ENCODE assay signal across 8 cellular contexts in the genomic region with DNA sequence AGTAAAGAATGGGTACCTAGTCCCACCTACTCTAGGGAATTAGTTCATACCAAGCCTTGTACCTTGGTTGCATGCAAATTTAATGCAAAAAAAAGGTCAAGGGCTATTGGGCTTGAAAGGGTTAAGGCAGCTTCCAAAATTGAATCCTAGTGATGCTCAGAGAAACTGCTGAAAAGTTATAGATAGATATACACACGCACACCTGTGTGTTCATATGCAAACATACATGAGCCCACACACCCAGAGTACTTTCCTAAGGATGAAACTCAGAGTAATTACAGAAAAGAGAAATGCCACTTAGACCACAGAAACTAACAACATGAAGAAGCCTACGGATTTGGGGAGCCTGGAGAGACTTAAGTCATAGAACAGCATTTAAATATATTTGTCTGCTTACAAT. TPM values are rescaled to one million over a fixed set of nuclear protein-coding genes. Genes with fewer than 3 reads are reported as not detected.
A peak's percentile ranks its signal among the peaks of the same experiment; 100 is the strongest.
DNase-seq lines count a peak whose midpoint lies in the region; ATAC-seq, FAIRE-seq and TF ChIP-seq lines count a peak whose summit lies in the region.

No MANE protein-coding gene starts in this region.

- DNase-seq in activated T-cell treated with anti-CD3 and anti-CD28 coated beads, Interleukin-2, amount 50 U/mL, for 24 hours = no peak
- no peak for DNase-seq in activated T-cell treated with anti-CD3 and anti-CD28 coated beads, Interleukin-2, amount 50 U/mL, for 48 hours
- DNase-seq in keratinocyte (ENCODE audit: low read depth, low spot score) (no peak), type B pancreatic cell (ENCODE audit: extremely low spot score, unreplicated experiment) (no peak), H7 (no peak), DMS153 treated with DMSO at 0.1 percent for 48 hours (lab: John Stamatoyannopoulos, UW; ENCODE audit: unreplicated experiment) (no peak)

- dilution Hi-C loops in keratinocyte (cut with MboI; ENCODE audit: extremely low pct_ligation_motif_present, low sequenced_read_pairs) = no loop called here

- H3K9me2 ChIP-seq in SU-DHL-6 (replicated peaks; ENCODE audit: insufficient read depth, low read length) = no peaks in the 10 kb centered on the region

- H2AFZ ChIP-seq in SU-DHL-6 (ENCODE audit: low read depth, low read length, severe bottlenecking) (peak overlapping the region; percentile 99), keratinocyte (ENCODE audit: control insufficient read depth, low read length) (no peak overlapping the region)

- no peaks in the 10 kb centered on the region for H3K9me3 ChIP-seq in SU-DHL-6 (ENCODE audit: insufficient read depth, low read length)
- H3K9me3 ChIP-seq in keratinocyte (ENCODE audit: control insufficient read depth, low read depth, low read length) = no peaks in the 10 kb centered on the region

- peaks cover 12% of the 10 kb centered on the region for H3K36me3 Mint-ChIP-seq in activated T-cell treated with anti-CD3 and anti-CD28 coated beads, Interleukin-2, amount 50 U/mL, for 24 hours (ENCODE audit: low read depth)
- peaks cover 6% of the 10 kb centered on the region for H3K36me3 Mint-ChIP-seq in type B pancreatic cell

- H3K4me3 Mint-ChIP-seq in activated T-cell treated with anti-CD3 and anti-CD28 coated beads, Interleukin-2, amount 50 U/mL, for 24 hours = peak overlapping the region; percentile 90
- peak overlapping the region; percentile 98 for H3K4me3 Mint-ChIP-seq in type B pancreatic cell

- H3K4me1 ChIP-seq in keratinocyte (ENCODE audit: control insufficient read depth, extremely low read depth, insufficient read depth, low read length) = peaks cover 15% of the 10 kb centered on the region

- H3F3A ChIP-seq in SU-DHL-6 (ENCODE audit: insufficient read depth) = peaks cover 10% of the 10 kb centered on the region

- no peaks in the 10 kb centered on the region for H4K20me1 ChIP-seq in SU-DHL-6 (ENCODE audit: low read depth, low read length)
- no peaks in the 10 kb centered on the region for H4K20me1 ChIP-seq in keratinocyte (ENCODE audit: control insufficient read depth, extremely low read depth, insufficient read depth, low read length)

- H3K9me3 Mint-ChIP-seq in activated T-cell treated with anti-CD3 and anti-CD28 coated beads, Interleukin-2, amount 50 U/mL, for 24 hours = no peaks in the 10 kb centered on the region
- no peaks in the 10 kb centered on the region for H3K9me3 Mint-ChIP-seq in type B pancreatic cell

- H3K4me3 ChIP-seq in SU-DHL-6 (ENCODE audit: insufficient read depth, low read length, poor library complexity, severe bottlenecking) = peak overlapping the region; percentile 65
- peak overlapping the region; percentile 75 to 92 (median 89) for H3K4me3 ChIP-seq in keratinocyte (ENCODE audit: control insufficient read depth in 2 of 3, extremely low read depth in 1 of 3, insufficient read depth in 2 of 3, low read depth in 1 of 3, low read length in 3 of 3)
- H3K4me3 ChIP-seq in H7 (ENCODE audit: insufficient read depth, low read depth, low read length) = no peak overlapping the region

- TF ChIP-seq CTCF in SU-DHL-6 (IDR thresholded peaks at IDR 0.05; ENCODE audit: insufficient read depth, low read length, poor library complexity, severe bottlenecking) (no peak), keratinocyte (optimal IDR thresholded peaks at IDR 0.05 in 1 of 3, IDR thresholded peaks at IDR 0.05 in 1 of 3, conservative IDR thresholded peaks at IDR 0.05 in 1 of 3; ENCODE audit: extremely low read depth in 1 of 3, insufficient read depth in 2 of 3, low read length in 3 of 3) (no peak), type B pancreatic cell (conservative IDR thresholded peaks at IDR 0.05) (no peak)

- peaks cover 61% of the 10 kb centered on the region for H3K4me1 Mint-ChIP-seq in activated T-cell treated with anti-CD3 and anti-CD28 coated beads, Interleukin-2, amount 50 U/mL, for 24 hours (ENCODE audit: low read depth)
- H3K4me1 Mint-ChIP-seq in type B pancreatic cell (ENCODE audit: unreplicated experiment) = peaks cover 16% of the 10 kb centered on the region

- H3K36me3 ChIP-seq in SU-DHL-6 (ENCODE audit: low read length) = no peaks in the 10 kb centered on the region
- no peaks in the 10 kb centered on the region for H3K36me3 ChIP-seq in keratinocyte (ENCODE audit: control insufficient read depth in 2 of 2, extremely low read depth in 1 of 2, insufficient read depth in 2 of 2, low read length in 2 of 2)
- no peaks in the 10 kb centered on the region for H3K36me3 ChIP-seq in H7 (replicated peaks; ENCODE audit: control insufficient read depth, insufficient read depth, low read length)

- peak overlapping the region; percentile 79 for H3K9ac ChIP-seq in SU-DHL-6 (ENCODE audit: low read length)
- H3K9ac ChIP-seq in keratinocyte (ENCODE audit: control insufficient read depth, extremely low read depth, insufficient read depth, low read length) = no peak overlapping the region

- H3K27me3 ChIP-seq in SU-DHL-6 (ENCODE audit: low read length) = no peaks in the 10 kb centered on the region
- H3K27me3 ChIP-seq in keratinocyte (ENCODE audit: control insufficient read depth, extremely low read depth, insufficient read depth, low read length) = no peaks in the 10 kb centered on the region
- no peaks in the 10 kb centered on the region for H3K27me3 ChIP-seq in H7 (ENCODE audit: control insufficient read depth, insufficient read depth, low read length)

- peak overlapping the region; percentile 99 for H3K27ac Mint-ChIP-seq in activated T-cell treated with anti-CD3 and anti-CD28 coated beads, Interleukin-2, amount 50 U/mL, for 24 hours
- H3K27ac Mint-ChIP-seq in type B pancreatic cell = peak overlapping the region; percentile 98

- H3K79me2 ChIP-seq in SU-DHL-6 (ENCODE audit: insufficient read depth, low read length) = peaks cover 56% of the 10 kb centered on the region
- H3K79me2 ChIP-seq in keratinocyte (ENCODE audit: control insufficient read depth, insufficient read depth, low read length) = peaks cover 47% of the 10 kb centered on the region

- H3K4me2 ChIP-seq in SU-DHL-6 (ENCODE audit: low read depth, low read length, poor library complexity, severe bottlenecking) = peak overlapping the region; percentile 80
- H3K4me2 ChIP-seq in keratinocyte (ENCODE audit: control insufficient read depth, extremely low read depth, insufficient read depth, low read depth, low read length) = peak overlapping the region; percentile 90

- H3K27ac ChIP-seq in SU-DHL-6 (ENCODE audit: low read depth, low read length) (peak overlapping the region; percentile 66), keratinocyte (ENCODE audit: control insufficient read depth, insufficient read depth, low read length) (peak overlapping the region; percentile 90)

- no peak for FAIRE-seq in keratinocyte (lab: Jason Lieb, UNC)

- no peaks in the 10 kb centered on the region for H3K9me1 ChIP-seq in keratinocyte (ENCODE audit: control insufficient read depth, extremely low read depth, insufficient read depth, low read length)

- H3K27me3 Mint-ChIP-seq in activated T-cell treated with anti-CD3 and anti-CD28 coated beads, Interleukin-2, amount 50 U/mL, for 24 hours = peaks cover 2% of the 10 kb centered on the region
- no peaks in the 10 kb centered on the region for H3K27me3 Mint-ChIP-seq in type B pancreatic cell

- ATAC-seq in HG02938 (IDR thresholded peaks at IDR 0.05; ENCODE audit: unreplicated experiment) = peak; percentile 46

RNA-seq across cellular contexts. Expression of gene SLC25A13, which starts 1.5 kb away (rescaled TPM):
- polyA plus RNA-seq in keratinocyte = 21.0 to 29.4 TPM (median 25.2 TPM) in 3 replicates
- 17.9 TPM for polyA plus RNA-seq in keratinocyte (2011; ENCODE audit: low read depth)
- 18.9 and 28.4 TPM in 2 replicates for polyA plus RNA-seq in keratinocyte (2011; cell fraction: cytosol; rRNA removed)
- 29.5 and 32.2 TPM in 2 replicates for polyA plus RNA-seq in keratinocyte (2011; cell fraction: nucleus; rRNA removed)
- polyA plus RNA-seq in keratinocyte (2012; ENCODE audit: low replicate concordance) = 13.1 and 19.7 TPM in 2 replicates
- 10.1 to 26.7 TPM (median 18.1 TPM) in 3 replicates for polyA minus RNA-seq in keratinocyte
- 23.2 TPM for polyA minus RNA-seq in keratinocyte (2011; cell fraction: cytosol; rRNA and poly(A)+ RNA removed)
- polyA minus RNA-seq in keratinocyte (2011; cell fraction: nucleus; rRNA and poly(A)+ RNA removed) = 16.2 and 43.4 TPM in 2 replicates
- 46.3 and 55.8 TPM in 2 replicates for total RNA-seq in type B pancreatic cell (ENCODE audit: low replicate concordance)
- total RNA-seq in H7 (2014; rRNA removed; shearing (Covaris generic)) = 73.6 and 80.1 TPM in 2 replicates
